9 cellular contexts compared by ENCODE assay signal in the genomic region with DNA sequence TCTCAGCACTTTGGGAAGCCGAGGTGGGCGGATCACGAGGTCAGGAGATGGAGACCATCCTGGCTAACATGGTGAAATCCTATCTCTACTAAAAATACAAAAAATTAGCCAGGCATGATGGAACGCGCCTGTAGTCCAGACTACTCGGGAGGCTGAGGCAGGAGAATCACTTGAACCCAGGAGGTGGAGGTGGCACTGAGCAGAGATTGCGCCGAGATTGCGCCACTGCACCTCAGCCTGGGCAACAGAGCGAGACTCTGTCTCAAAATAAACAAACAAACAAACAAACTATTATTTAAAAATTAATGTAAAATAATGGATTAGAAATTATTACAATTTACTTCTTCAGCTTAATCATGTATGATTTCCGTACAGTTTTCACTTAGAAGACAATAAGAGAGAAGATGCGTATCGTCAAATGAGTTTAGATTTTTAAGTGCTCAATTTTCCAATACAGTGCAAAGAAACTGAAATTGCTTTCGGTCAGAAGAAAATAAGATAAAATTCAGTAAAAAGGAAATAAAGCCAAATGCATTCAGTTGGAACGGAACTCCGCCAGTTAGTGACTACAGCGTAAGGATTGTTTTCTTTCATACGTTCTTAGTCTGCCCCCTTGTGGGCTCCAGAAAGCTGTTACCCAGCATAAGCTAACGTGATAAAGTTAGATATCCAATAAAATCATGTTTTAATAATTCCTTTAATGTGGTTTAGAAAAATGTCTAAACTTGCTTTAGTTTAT. TPM values are rescaled to one million over a fixed set of nuclear protein-coding genes. Genes with fewer than 3 reads are reported as not detected.
DNase-seq lines count a peak whose midpoint lies in the region; ATAC-seq and TF ChIP-seq lines count a peak whose summit lies in the region.
"Had no signal": no experiment of that assay in that cellular context is flagged by ENCODE, and none has a peak within 500 bp of the region (broad histone marks: within the 10 kb centered on the region; RNA-seq: fewer than 3 reads in every experiment).

No MANE protein-coding gene starts in this region.

- CTCF ChIA-PET in CD4-positive, alpha-beta memory T cell (lab: Charles Lee; ENCODE audit: partially characterized antibody), result interaction anchor here (0.7 to 2.1 kb wide), 7 partner anchors 9 to 671 kb away, joined by 3 to 7 read pairs (median 3); no protein-coding TSS in a partner anchor
- CTCF ChIA-PET in activated naive CD4-positive, alpha-beta T cell treated with anti-CD3 and anti-CD28 coated beads, Interleukin-2, amount 10 ng/mL, durations not matched to agents 7 days and 5 days (lab: Charles Lee), result interaction anchor here (0.8 to 5.3 kb wide), 16 partner anchors 10 to 682 kb away, joined by 3 to 19 read pairs (median 3); no protein-coding TSS in a partner anchor

- H3K9me3 ChIP-seq in CD4-positive, alpha-beta memory T cell (ENCODE audit: control insufficient read depth in 1 of 2, low read length in 2 of 2), result no peaks in the 10 kb centered on the region
- no peaks in the 10 kb centered on the region for H3K9me3 ChIP-seq in heart right ventricle

- H3K4me3 ChIP-seq in CD4-positive, alpha-beta memory T cell (ENCODE audit: low read length in 2 of 2), result no peak overlapping the region
- H3K4me3 ChIP-seq in heart right ventricle, result peak overlapping the region in 6 of 10 donors; percentile 3 to 40 (median 27)

- H3K9me3 Mint-ChIP-seq in CD4-positive, alpha-beta memory T cell, result no peaks in the 10 kb centered on the region
- no peaks in the 10 kb centered on the region for H3K9me3 Mint-ChIP-seq in activated naive CD4-positive, alpha-beta T cell treated with anti-CD3 and anti-CD28 coated beads, Interleukin-2, amount 10 ng/mL, durations not matched to agents 7 days and 5 days
- H3K9me3 Mint-ChIP-seq: stimulated activated naive CD8-positive, alpha-beta T cell treated with anti-CD3 and anti-CD28 coated beads, Interleukin-15, Interleukin-2, amounts not matched to agents 100 ng/mL and 50 ng/mL, for 24 hours had no signal

- H3K27me3 ChIP-seq in CD4-positive, alpha-beta memory T cell (ENCODE audit: insufficient read depth, low read length), result no peaks in the 10 kb centered on the region
- peaks cover 0 to 3% (median 0%) of the 10 kb centered on the region in 7 donors for H3K27me3 ChIP-seq in heart right ventricle

- intact Hi-C loops in CD4-positive, alpha-beta memory T cell (cut with micrococcal nuclease), result loop anchor here (1.0 to 10.0 kb wide), 6 partner anchors 370 to 686 kb away; no protein-coding TSS in a partner anchor
- intact Hi-C loops in heart right ventricle (cut with DNase I), result loop anchor here in 8 of 10 donors (1.0 to 10.0 kb wide), 12 partner anchors 79 to 614 kb away; no protein-coding TSS in a partner anchor

- peak in 4 of 5 donors; percentile 19 to 32 (median 30) for DNase-seq in CD4-positive, alpha-beta memory T cell
- DNase-seq in NCI-H524 (lab: John Stamatoyannopoulos, UW), result peak; percentile 67 to 83
- peak; percentile 47 for DNase-seq in activated naive CD4-positive, alpha-beta T cell treated with anti-CD3 and anti-CD28 coated beads, Interleukin-2, amount 10 ng/mL, durations not matched to agents 7 days and 5 days
- DNase-seq in heart right ventricle, result peak in 1 of 2 donors; percentile 70
- peak; percentile 60 for DNase-seq in putamen (ENCODE audit: low spot score)
- no peak for DNase-seq in central memory CD4-positive, alpha-beta T cell

- peaks cover 5 to 7% of the 10 kb centered on the region in 2 donors for H3K27me3 Mint-ChIP-seq in CD4-positive, alpha-beta memory T cell
- H3K27me3 Mint-ChIP-seq in activated naive CD4-positive, alpha-beta T cell treated with anti-CD3 and anti-CD28 coated beads, Interleukin-2, amount 10 ng/mL, durations not matched to agents 7 days and 5 days, result peaks cover 28% of the 10 kb centered on the region

- ATAC-seq in GM18867 (IDR thresholded peaks at IDR 0.05; ENCODE audit: unreplicated experiment), result peak; percentile 84
- ATAC-seq in HG03354 (IDR thresholded peaks at IDR 0.05; ENCODE audit: poor library complexity, severe bottlenecking, unreplicated experiment), result peak; percentile 80
- ATAC-seq in heart right ventricle, result peak in 7 of 8 donors; percentile 71 to 92 (median 87)

- WGBS in heart right ventricle, 2 donors, result 53 to 55% methylated on average over 19 of the region's 19 CpGs

- no peak overlapping the region for H3K27ac Mint-ChIP-seq in CD4-positive, alpha-beta memory T cell
- H3K27ac Mint-ChIP-seq in activated naive CD4-positive, alpha-beta T cell treated with anti-CD3 and anti-CD28 coated beads, Interleukin-2, amount 10 ng/mL, durations not matched to agents 7 days and 5 days, result no peak overlapping the region
- H3K27ac Mint-ChIP-seq: stimulated activated naive CD8-positive, alpha-beta T cell treated with anti-CD3 and anti-CD28 coated beads, Interleukin-15, Interleukin-2, amounts not matched to agents 100 ng/mL and 50 ng/mL, for 24 hours had no signal

- H3K4me1 ChIP-seq in CD4-positive, alpha-beta memory T cell (ENCODE audit: insufficient read depth, low read length), result no peaks in the 10 kb centered on the region
- H3K4me1 ChIP-seq in heart right ventricle, result peaks cover 0 to 18% (median 7%) of the 10 kb centered on the region in 9 donors

- H3K27ac ChIP-seq in CD4-positive, alpha-beta memory T cell (ENCODE audit: low read depth, low read length), result no peak overlapping the region
- H3K27ac ChIP-seq in heart right ventricle, result peak overlapping the region in 1 of 10 donors; percentile 8

- H3K4me3 Mint-ChIP-seq in CD4-positive, alpha-beta memory T cell, result no peak overlapping the region
- H3K4me3 Mint-ChIP-seq in activated naive CD4-positive, alpha-beta T cell treated with anti-CD3 and anti-CD28 coated beads, Interleukin-2, amount 10 ng/mL, durations not matched to agents 7 days and 5 days, result no peak overlapping the region
- H3K4me3 Mint-ChIP-seq: stimulated activated naive CD8-positive, alpha-beta T cell treated with anti-CD3 and anti-CD28 coated beads, Interleukin-15, Interleukin-2, amounts not matched to agents 100 ng/mL and 50 ng/mL, for 24 hours had no signal

- H3K36me3 Mint-ChIP-seq in CD4-positive, alpha-beta memory T cell, result no peaks in the 10 kb centered on the region
- H3K36me3 Mint-ChIP-seq in activated naive CD4-positive, alpha-beta T cell treated with anti-CD3 and anti-CD28 coated beads, Interleukin-2, amount 10 ng/mL, durations not matched to agents 7 days and 5 days, result no peaks in the 10 kb centered on the region

- H3K4me1 Mint-ChIP-seq in CD4-positive, alpha-beta memory T cell, result peaks cover 0 to 2% (median under 1%) of the 10 kb centered on the region in 4 donors
- no peaks in the 10 kb centered on the region for H3K4me1 Mint-ChIP-seq in activated naive CD4-positive, alpha-beta T cell treated with anti-CD3 and anti-CD28 coated beads, Interleukin-2, amount 10 ng/mL, durations not matched to agents 7 days and 5 days

- peak; percentile 60 to 95 (median 81) for TF ChIP-seq CTCF in heart right ventricle (IDR thresholded peaks at IDR 0.05)

- no peaks in the 10 kb centered on the region for H3K36me3 ChIP-seq in CD4-positive, alpha-beta memory T cell (ENCODE audit: insufficient read depth, low read length)
- no peaks in the 10 kb centered on the region for H3K36me3 ChIP-seq in heart right ventricle

- POLR2A ChIA-PET in CD4-positive, alpha-beta memory T cell (lab: Charles Lee; ENCODE audit: partially characterized antibody), result no interaction called here

RNA-seq across cellular contexts. Expression of gene AADAC, which starts 24.8 kb away (rescaled TPM):
- not detected for total RNA-seq in CD4-positive, alpha-beta memory T cell
- not detected for polyA plus RNA-seq in CD4-positive, alpha-beta memory T cell
- total RNA-seq in heart right ventricle, result under 1 TPM in 1 of 10 donors, not detected in 9; 0.14 TPM
- polyA plus RNA-seq in heart right ventricle, result under 1 TPM in 1 of 2 donors, not detected in 1; 0.01 TPM

RNA-seq across cellular contexts. Expression of gene SUCNR1, which starts 34.7 kb away (rescaled TPM):
- under 1 TPM; 0.14 to 0.15 TPM for total RNA-seq in CD4-positive, alpha-beta memory T cell
- not detected for polyA plus RNA-seq in CD4-positive, alpha-beta memory T cell
- 1 to 10 TPM in 1 of 10 donors, under 1 TPM in 8, not detected in 1; 0.04 to 2.4 (median 0.12) TPM for total RNA-seq in heart right ventricle
- polyA plus RNA-seq in heart right ventricle, result under 1 TPM in 1 of 2 donors, not detected in 1; 0.16 TPM

Comparison
In these comparisons a context has a peak if more than half of its experiments do, and no peak if none do; other contexts are left out.
1. H3K4me3 ChIP-seq: peak in heart right ventricle (6 of 10); none in CD4-positive, alpha-beta memory T cell (0 of 2).
2. Peak in every context shown above with its lines, with median percentiles within 50 percentile points of each other: ATAC-seq.